ENCODE assay signal across 22 cellular contexts in genomic region chr15:73296621-73297353, GRCh38.
"Had no signal": no experiment of that assay in that cellular context is flagged by ENCODE, and none has a peak within 500 bp of the region (broad histone marks: within the 10 kb centered on the region; RNA-seq: fewer than 3 reads in every experiment).

No MANE protein-coding gene starts in this region.

- H3K27me3 Mint-ChIP-seq: activated naive CD4-positive, alpha-beta T cell treated with anti-CD3 and anti-CD28 coated beads, Interleukin-2, amount 10 ng/mL, durations not matched to agents 7 days and 5 days; naive thymus-derived CD4-positive, alpha-beta T cell; progenitor cell of endocrine pancreas; stimulated activated naive CD8-positive, alpha-beta T cell treated with anti-CD3 and anti-CD28 coated beads, Interleukin-15, Interleukin-2, amounts not matched to agents 100 ng/mL and 50 ng/mL, for 24 hours had no signal

- H3K4me1 ChIP-seq: esophagus squamous epithelium had no signal

- H3K27ac ChIP-seq: esophagus squamous epithelium, ovary, right lobe of liver, thoracic aorta had no signal

- H3K36me3 Mint-ChIP-seq: activated naive CD4-positive, alpha-beta T cell treated with anti-CD3 and anti-CD28 coated beads, Interleukin-2, amount 10 ng/mL, durations not matched to agents 7 days and 5 days; activated naive CD8-positive, alpha-beta T cell treated with anti-CD3 and anti-CD28 coated beads, Interleukin-2, amount 10 ng/mL, durations not matched to agents 7 days and 5 days had no signal

- H3K9me3 Mint-ChIP-seq: activated naive CD4-positive, alpha-beta T cell treated with anti-CD3 and anti-CD28 coated beads, Interleukin-2, amount 10 ng/mL, durations not matched to agents 7 days and 5 days; activated naive CD8-positive, alpha-beta T cell treated with anti-CD3 and anti-CD28 coated beads, Interleukin-2, amount 10 ng/mL, durations not matched to agents 7 days and 5 days; naive thymus-derived CD4-positive, alpha-beta T cell; stimulated activated effector memory CD8-positive, alpha-beta T cell treated with anti-CD3 and anti-CD28 coated beads, Interleukin-12 subunit alpha, Interleukin-12 subunit beta, amount 100 ng/mL, for 72 hours; stimulated activated naive CD8-positive, alpha-beta T cell treated with anti-CD3 and anti-CD28 coated beads, Interleukin-15, Interleukin-2, amounts not matched to agents 100 ng/mL and 50 ng/mL, for 24 hours had no signal

- H3K4me1 Mint-ChIP-seq: activated naive CD4-positive, alpha-beta T cell treated with anti-CD3 and anti-CD28 coated beads, Interleukin-2, amount 10 ng/mL, durations not matched to agents 7 days and 5 days; activated naive CD8-positive, alpha-beta T cell treated with anti-CD3 and anti-CD28 coated beads, Interleukin-2, amount 10 ng/mL, durations not matched to agents 7 days and 5 days; naive thymus-derived CD4-positive, alpha-beta T cell; stimulated activated effector memory CD8-positive, alpha-beta T cell treated with anti-CD3 and anti-CD28 coated beads, Interleukin-12 subunit alpha, Interleukin-12 subunit beta, amount 100 ng/mL, for 72 hours had no signal

- H3K36me3 ChIP-seq: ovary had no signal

- H3K4me3 ChIP-seq: esophagus squamous epithelium, ovary, right lobe of liver, thoracic aorta had no signal

- ATAC-seq: left cardiac atrium had no signal

- DNase-seq: activated CD4-positive, alpha-beta T cell treated with anti-CD3 and anti-CD28 coated beads for 4 hours; activated CD4-positive, alpha-beta T cell treated with anti-CD3 and anti-CD28 coated beads, Interleukin-2, amount 50 U/mL, for 4 hours; activated CD8-positive, alpha-beta memory T cell treated with anti-CD3 and anti-CD28 coated beads for 24 hours; activated gamma-delta T cell; activated naive CD4-positive, alpha-beta T cell treated with anti-CD3 and anti-CD28 coated beads, Interleukin-2, amount 10 ng/mL, durations not matched to agents 7 days and 5 days; activated naive CD8-positive, alpha-beta T cell treated with anti-CD3 and anti-CD28 coated beads, Interleukin-2, amount 10 ng/mL, durations not matched to agents 7 days and 5 days; amniotic stem cell; central memory CD4-positive, alpha-beta T cell; esophagus squamous epithelium; hippocampal formation; left cardiac atrium; midbrain; naive thymus-derived CD4-positive, alpha-beta T cell; ovary; right lobe of liver; stimulated activated CD4-positive, alpha-beta T cell treated with anti-CD3 and anti-CD28 coated beads, Interleukin-4, amount 100 ng/mL, for 24 hours; T-helper 2 cell; trophoblast cell had no signal

- H3K27ac Mint-ChIP-seq: activated naive CD4-positive, alpha-beta T cell treated with anti-CD3 and anti-CD28 coated beads, Interleukin-2, amount 10 ng/mL, durations not matched to agents 7 days and 5 days; progenitor cell of endocrine pancreas; stimulated activated naive CD8-positive, alpha-beta T cell treated with anti-CD3 and anti-CD28 coated beads, Interleukin-15, Interleukin-2, amounts not matched to agents 100 ng/mL and 50 ng/mL, for 24 hours had no signal

- H3K27me3 ChIP-seq: esophagus squamous epithelium, ovary, right lobe of liver had no signal

- H3K4me3 Mint-ChIP-seq: activated naive CD4-positive, alpha-beta T cell treated with anti-CD3 and anti-CD28 coated beads, Interleukin-2, amount 10 ng/mL, durations not matched to agents 7 days and 5 days; activated naive CD8-positive, alpha-beta T cell treated with anti-CD3 and anti-CD28 coated beads, Interleukin-2, amount 10 ng/mL, durations not matched to agents 7 days and 5 days; naive thymus-derived CD4-positive, alpha-beta T cell; stimulated activated effector memory CD8-positive, alpha-beta T cell treated with anti-CD3 and anti-CD28 coated beads, Interleukin-12 subunit alpha, Interleukin-12 subunit beta, amount 100 ng/mL, for 72 hours; stimulated activated naive CD8-positive, alpha-beta T cell treated with anti-CD3 and anti-CD28 coated beads, Interleukin-15, Interleukin-2, amounts not matched to agents 100 ng/mL and 50 ng/mL, for 24 hours had no signal

- H3K9me3 ChIP-seq: esophagus squamous epithelium, ovary, right lobe of liver, thoracic aorta had no signal
